In genomic region chr14:70753518-70753953, GRCh38 we compare ENCODE assay signal across 21 cellular contexts. TPM values are rescaled to one million over a fixed set of nuclear protein-coding genes. Genes with fewer than 3 reads are reported as not detected.
A peak's percentile ranks its signal among the peaks of the same experiment; 100 is the strongest.
DNase-seq lines count a peak whose midpoint lies in the region; ATAC-seq and TF ChIP-seq lines count a peak whose summit lies in the region.
"Had no signal": no experiment of that assay in that cellular context is flagged by ENCODE, and none has a peak within 500 bp of the region (broad histone marks: within the 10 kb centered on the region; RNA-seq: fewer than 3 reads in every experiment).

No MANE protein-coding gene starts in this region.

- H3K27ac Mint-ChIP-seq in neural progenitor cell: no peak overlapping the region
- H3K27ac Mint-ChIP-seq: activated naive CD8-positive, alpha-beta T cell treated with anti-CD3 and anti-CD28 coated beads, Interleukin-2, amount 10 ng/mL, durations not matched to agents 7 days and 5 days; activated T-helper 17 cell treated with anti-CD3 and anti-CD28 coated beads, Interleukin-2, amount 50 U/mL, for 72 hours had no signal

- H4K20me1 ChIP-seq in neural progenitor cell (ENCODE audit: low read depth): peaks cover 12% of the 10 kb centered on the region

- peak; percentile 84 for DNase-seq in ACHN
- peak; percentile 75 for DNase-seq in LoVo (ENCODE audit: low spot score)
- peak; percentile 66 for DNase-seq in kidney glomerular epithelial cell (lab: John Stamatoyannopoulos, UW)
- DNase-seq in neural progenitor cell (ENCODE audit: low spot score): no peak
- DNase-seq in foreskin melanocyte: no peak
- DNase-seq in testis: no peak
- DNase-seq: activated naive CD8-positive, alpha-beta T cell treated with anti-CD3 and anti-CD28 coated beads, Interleukin-2, amount 10 ng/mL, durations not matched to agents 7 days and 5 days; C1 segment of cervical spinal cord; foreskin fibroblast; hypothalamus; MV-4-11; NCI-H2029; NCI-H446; NK-92 treated with Interleukin-12 subunit alpha and Interleukin-12 subunit beta, amount 100 ng/mL, for 24 hours; stimulated activated CD4-positive, alpha-beta T cell treated with anti-CD3 and anti-CD28 coated beads, Interleukin-12 subunit alpha, Interleukin-12 subunit beta, amount 100 ng/mL, for 4 hours had no signal

- 77 to 87% methylated on average over 4 of the region's 4 CpGs for WGBS in testis, 2 donors

- H3K9me3 ChIP-seq in neural progenitor cell (ENCODE audit: low read depth) (no peaks in the 10 kb centered on the region), testis (no peaks in the 10 kb centered on the region)
- H3K9me3 ChIP-seq: HAP-1 had no signal

- H3K4me1 Mint-ChIP-seq in neural progenitor cell: peaks cover 9% of the 10 kb centered on the region
- H3K4me1 Mint-ChIP-seq: activated naive CD8-positive, alpha-beta T cell treated with anti-CD3 and anti-CD28 coated beads, Interleukin-2, amount 10 ng/mL, durations not matched to agents 7 days and 5 days; activated T-helper 17 cell treated with anti-CD3 and anti-CD28 coated beads, Interleukin-2, amount 50 U/mL, for 72 hours; IgD-negative memory B cell had no signal

- no peak overlapping the region for H3K27ac ChIP-seq in neural progenitor cell
- H3K27ac ChIP-seq in testis: no peak overlapping the region
- H3K27ac ChIP-seq: coronary artery had no signal

- H3K36me3 ChIP-seq in neural progenitor cell (peaks cover 12% of the 10 kb centered on the region), testis (ENCODE audit: low read depth, missing control alignments) (no peaks in the 10 kb centered on the region)
- H3K36me3 ChIP-seq: HAP-1 had no signal

- no peak for TF ChIP-seq POLR2A in testis (IDR thresholded peaks at IDR 0.05)

- H3K36me3 Mint-ChIP-seq in neural progenitor cell: peaks cover 17% of the 10 kb centered on the region

- TF ChIP-seq CTCF in neural progenitor cell (IDR thresholded peaks at IDR 0.05): no peak
- TF ChIP-seq CTCF in testis (IDR thresholded peaks at IDR 0.05): no peak

- intact Hi-C loops in testis (cut with DNase I; ENCODE audit: low total_unique reads): no loop called here

- no peak overlapping the region for H3K4me3 Mint-ChIP-seq in neural progenitor cell
- H3K4me3 Mint-ChIP-seq: activated naive CD8-positive, alpha-beta T cell treated with anti-CD3 and anti-CD28 coated beads, Interleukin-2, amount 10 ng/mL, durations not matched to agents 7 days and 5 days; activated T-helper 17 cell treated with anti-CD3 and anti-CD28 coated beads, Interleukin-2, amount 50 U/mL, for 72 hours; IgD-negative memory B cell had no signal

- H3K4me2 ChIP-seq in neural progenitor cell: peak overlapping the region; percentile 39

- no peak for ATAC-seq in HG02970 (IDR thresholded peaks at IDR 0.05; ENCODE audit: low FRiP score, unreplicated experiment)
- ATAC-seq in HG02938 (IDR thresholded peaks at IDR 0.05; ENCODE audit: unreplicated experiment): no peak
- ATAC-seq: activated T-helper 17 cell treated with anti-CD3 and anti-CD28 coated beads, Interleukin-2, amount 50 U/mL, for 72 hours had no signal

- no peak overlapping the region for H2AFZ ChIP-seq in neural progenitor cell (replicated peaks)

- H3K27me3 Mint-ChIP-seq in neural progenitor cell (ENCODE audit: insufficient read depth, low read depth): no peaks in the 10 kb centered on the region
- H3K27me3 Mint-ChIP-seq: activated naive CD8-positive, alpha-beta T cell treated with anti-CD3 and anti-CD28 coated beads, Interleukin-2, amount 10 ng/mL, durations not matched to agents 7 days and 5 days; activated T-helper 17 cell treated with anti-CD3 and anti-CD28 coated beads, Interleukin-2, amount 50 U/mL, for 72 hours; IgD-negative memory B cell had no signal

- H3K4me1 ChIP-seq in neural progenitor cell: peaks cover 11% of the 10 kb centered on the region
- H3K4me1 ChIP-seq in testis: no peaks in the 10 kb centered on the region

- H3K79me2 ChIP-seq in neural progenitor cell (ENCODE audit: low read depth): no peaks in the 10 kb centered on the region

- H3K27me3 ChIP-seq in neural progenitor cell (no peaks in the 10 kb centered on the region), testis (no peaks in the 10 kb centered on the region)

- no peaks in the 10 kb centered on the region for H3K9me3 Mint-ChIP-seq in neural progenitor cell
- H3K9me3 Mint-ChIP-seq: activated naive CD8-positive, alpha-beta T cell treated with anti-CD3 and anti-CD28 coated beads, Interleukin-2, amount 10 ng/mL, durations not matched to agents 7 days and 5 days; activated T-helper 17 cell treated with anti-CD3 and anti-CD28 coated beads, Interleukin-2, amount 50 U/mL, for 72 hours; IgD-negative memory B cell had no signal

- in situ Hi-C loops in ACHN (cut with HindIII; ENCODE audit: low pct_ligation_motif_present, low pct_unique_long_range_greater_than_20kb, low sequenced_read_pairs): no loop called here

- H3K9ac ChIP-seq in neural progenitor cell: no peak overlapping the region

- H3K4me3 ChIP-seq in neural progenitor cell (no peak overlapping the region), testis (no peak overlapping the region)
- H3K4me3 ChIP-seq: coronary artery, HAP-1 had no signal

- H3F3A ChIP-seq in neural progenitor cell (ENCODE audit: low read depth): no peaks in the 10 kb centered on the region

RNA-seq across cellular contexts. Expression of gene MAP3K9, which starts 55.8 kb away (rescaled TPM):
- total RNA-seq in neural progenitor cell (ENCODE audit: low replicate concordance) (14.9 and 25.3 TPM in 2 replicates), testis (10 to 100 TPM; 17.4 to 22.5 TPM)
- 18.0 TPM for polyA plus RNA-seq in testis (ENCODE audit: insufficient read depth, low read depth, low replicate concordance)

Comparison
In these comparisons a context has a peak if more than half of its experiments do, and no peak if none do; other contexts are left out.
1. DNase-seq: peak in ACHN (single experiment), LoVo (single experiment) and kidney glomerular epithelial cell (single experiment); none in neural progenitor cell (single experiment), foreskin melanocyte (single experiment) and testis (single experiment).